ENCODE assay signal across 8 cellular contexts in genomic region chr5:91419571-91420537, GRCh38. TPM values are rescaled to one million over a fixed set of nuclear protein-coding genes. Genes with fewer than 3 reads are reported as not detected.
DNase-seq lines count a peak whose midpoint lies in the region; ATAC-seq, FAIRE-seq and TF ChIP-seq lines count a peak whose summit lies in the region.

No MANE protein-coding gene starts in this region.

- WGBS in HepG2 (ENCODE audit: low lambda C conversion rate), result 46% methylated on average over 9 of the region's 9 CpGs

- H3K4me3 ChIP-seq in WERI-Rb-1 (ENCODE audit: low read depth, low read length) (no peak overlapping the region), HepG2 (replicated peaks in 1 of 3; ENCODE audit: insufficient read depth in 1 of 3, low read depth in 2 of 3, low read length in 3 of 3) (no peak overlapping the region)

- in situ Hi-C loops in HepG2 (cut with HindIII; ENCODE audit: extremely low pct_ligation_motif_present, low pct_unique_long_range_greater_than_20kb), result loop anchor here (10.0 kb wide), 2 partner anchors 315 to 555 kb away; no protein-coding TSS in a partner anchor

- intact Hi-C loops in HepG2 (cut with micrococcal nuclease; ENCODE audit: unreplicated experiment), result loop anchor here (1.0 to 5.0 kb wide), 7 partner anchors 35 to 708 kb away; no protein-coding TSS in a partner anchor

- no peak for TF ChIP-seq EP300 in HepG2 (IDR thresholded peaks at IDR 0.05; ENCODE audit: low read depth in 2 of 2, low read length in 2 of 2)
- no peak for TF ChIP-seq EP300 in HepG2 (CRISPR knock-in tag; IDR thresholded peaks at IDR 0.05; ENCODE audit: borderline replicate concordance)

- no peak overlapping the region for H2AFZ ChIP-seq in HepG2 (ENCODE audit: low read length)

- peak; percentile 37; the same call in 1 of the 2 replicates for TF ChIP-seq RAD21 in HepG2 (CRISPR knock-in tag; IDR thresholded peaks at IDR 0.05)

- no peaks in the 10 kb centered on the region for H3K36me3 ChIP-seq in WERI-Rb-1
- H3K36me3 ChIP-seq in HepG2 (replicated peaks in 1 of 2; ENCODE audit: control insufficient read depth in 1 of 2, insufficient read depth in 2 of 2, low read length in 2 of 2), result no peaks in the 10 kb centered on the region

- POLR2A ChIA-PET in HepG2 (lab: Yijun Ruan, JAX), result no interaction called here

- DNase-seq in D341Med (ENCODE audit: low spot score), result peak; percentile 18
- no peak for DNase-seq in H54 (ENCODE audit: insufficient read length, low spot score)
- DNase-seq in NCI-H2227 (lab: John Stamatoyannopoulos, UW; ENCODE audit: unreplicated experiment), result peak; percentile 44
- peak; percentile 55 for DNase-seq in WERI-Rb-1
- peak in 36 of 61 donors; percentile 0 to 70 (median 16) for DNase-seq in caudate nucleus (lab: John Stamatoyannopoulos, UW)
- peak; percentile 32 for DNase-seq in HepG2 (ENCODE audit: low spot score)
- DNase-seq in stimulated activated CD4-positive, alpha-beta T cell treated with anti-CD3 and anti-CD28 coated beads, TNF-alpha, amount 100 ng/mL, for 24 hours (ENCODE audit: low read depth in 3 of 3), result peak; percentile 38 to 67 (median 56)

- TF ChIP-seq POLR2A in H54 (IDR thresholded peaks at IDR 0.05; ENCODE audit: low read depth, low read length) (no peak), HepG2 (IDR thresholded peaks at IDR 0.05; ENCODE audit: insufficient read depth in 1 of 2, low read depth in 2 of 2, low read length in 2 of 2) (no peak), GM18505 (IDR thresholded peaks at IDR 0.05; ENCODE audit: borderline replicate concordance, extremely low read depth, insufficient read depth, insufficient read length) (no peak)

- H3K9me3 ChIP-seq in WERI-Rb-1 (ENCODE audit: severe bottlenecking) (no peaks in the 10 kb centered on the region), HepG2 (ENCODE audit: low read length) (no peaks in the 10 kb centered on the region)

- no peaks in the 10 kb centered on the region for H4K20me1 ChIP-seq in HepG2 (ENCODE audit: insufficient read depth, low read length)

- no TSS peak for BruUV-seq in HepG2 (replicated peaks; lab: Mats Ljungman, UMichigan)

- FAIRE-seq in H54 (lab: Jason Lieb, UNC), result peak; percentile 65
- FAIRE-seq in HepG2 (lab: Jason Lieb, UNC), result peak; percentile 37

- 0 out of 3 replicates have a peak, but pooled peaks have one; percentile 30 for ATAC-seq in HepG2
- ATAC-seq in GM18505 (IDR thresholded peaks at IDR 0.05; ENCODE audit: unreplicated experiment), result no peak

- no peak overlapping the region for H3K4me2 ChIP-seq in HepG2 (ENCODE audit: low read depth, low read length)

- H3K27me3 ChIP-seq in WERI-Rb-1 (ENCODE audit: insufficient read depth, low read depth, severe bottlenecking), result no peaks in the 10 kb centered on the region
- H3K27me3 ChIP-seq in HepG2 (ENCODE audit: control insufficient read depth in 1 of 2, insufficient read depth in 2 of 2, low read length in 2 of 2), result no peaks in the 10 kb centered on the region

- TF ChIP-seq CTCF in WERI-Rb-1 (IDR thresholded peaks at IDR 0.05; ENCODE audit: low read depth, low read length) (peak; percentile 13; the same call in 1 of the 2 replicates), HepG2 (CRISPR knock-in tag; IDR thresholded peaks at IDR 0.05) (peak; percentile 61)

- H3K79me2 ChIP-seq in HepG2 (ENCODE audit: insufficient read depth, low read length), result no peaks in the 10 kb centered on the region

- CTCF ChIA-PET in HepG2 (lab: Yijun Ruan, JAX; ENCODE audit: low intra/inter-chr PET ratio, low total read pairs), result interaction anchor here (0.8 to 2.8 kb wide), 6 partner anchors 35 to 618 kb away, joined by 4 to 15 read pairs (median 10); no protein-coding TSS in a partner anchor

- H3K4me1 ChIP-seq in HepG2 (ENCODE audit: insufficient read depth, low read length), result no peaks in the 10 kb centered on the region

- H3K9ac ChIP-seq in HepG2 (ENCODE audit: insufficient read depth, low read depth, low read length), result no peak overlapping the region

- H3K27ac ChIP-seq in WERI-Rb-1 (no peak overlapping the region), caudate nucleus (ENCODE audit: low read depth, low read length) (no peak overlapping the region), HepG2 (ENCODE audit: extremely low read length, insufficient read depth, low read length) (no peak overlapping the region)

TF ChIP-seq in HepG2, 621 proteins besides CTCF, POLR2A, EP300 and RAD21:
- no peak for TF ChIP-seq DMAP1 (CRISPR knock-in tag; IDR thresholded peaks at IDR 0.05)
- no peak for TF ChIP-seq ATF7-NPFF (CRISPR knock-in tag; IDR thresholded peaks at IDR 0.05; ENCODE audit: low read depth)
- TF ChIP-seq, protein P1, sequence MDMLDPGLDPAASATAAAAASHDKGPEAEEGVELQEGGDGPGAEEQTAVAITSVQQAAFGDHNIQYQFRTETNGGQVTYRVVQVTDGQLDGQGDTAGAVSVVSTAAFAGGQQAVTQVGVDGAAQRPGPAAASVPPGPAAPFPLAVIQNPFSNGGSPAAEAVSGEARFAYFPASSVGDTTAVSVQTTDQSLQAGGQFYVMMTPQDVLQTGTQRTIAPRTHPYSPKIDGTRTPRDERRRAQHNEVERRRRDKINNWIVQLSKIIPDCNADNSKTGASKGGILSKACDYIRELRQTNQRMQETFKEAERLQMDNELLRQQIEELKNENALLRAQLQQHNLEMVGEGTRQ (IDR thresholded peaks at IDR 0.05; ENCODE audit: low read depth, low read length), result no peak
- TF ChIP-seq, protein P1 (CRISPR knock-in tag; IDR thresholded peaks at IDR 0.05; ENCODE audit: borderline replicate concordance), result no peak
- no peak for TF ChIP-seq E2F5 (CRISPR knock-in tag; conservative IDR thresholded peaks at IDR 0.05)
- TF ChIP-seq GATA4 (IDR thresholded peaks at IDR 0.05; ENCODE audit: borderline replicate concordance, low read depth), result no peak
- TF ChIP-seq ZNF205 (CRISPR knock-in tag; IDR thresholded peaks at IDR 0.05), result peak; percentile 69; the same call in 1 of the 2 replicates
- TF ChIP-seq KDM1A (CRISPR knock-in tag; IDR thresholded peaks at IDR 0.05), result no peak
- no peak for TF ChIP-seq ZNF432 (CRISPR knock-in tag; IDR thresholded peaks at IDR 0.05; ENCODE audit: borderline replicate concordance)
- TF ChIP-seq ZNF10 (CRISPR knock-in tag; IDR thresholded peaks at IDR 0.05; ENCODE audit: borderline replicate concordance, low read depth), result no peak
- no peak for TF ChIP-seq KDM5B (CRISPR knock-in tag; IDR thresholded peaks at IDR 0.05; ENCODE audit: borderline replicate concordance)
- peak; percentile 63 for TF ChIP-seq SMC3 (IDR thresholded peaks at IDR 0.05; ENCODE audit: low read length)
- no peak for TF ChIP-seq FOXO1 (CRISPR knock-in tag; IDR thresholded peaks at IDR 0.05)
- no peak for TF ChIP-seq KDM3A (CRISPR knock-in tag; IDR thresholded peaks at IDR 0.05; ENCODE audit: low read depth)
- TF ChIP-seq ZNF382 (CRISPR knock-in tag; IDR thresholded peaks at IDR 0.05; ENCODE audit: borderline replicate concordance), result no peak
- no peak for TF ChIP-seq TSC22D2 (CRISPR knock-in tag; IDR thresholded peaks at IDR 0.05; ENCODE audit: borderline replicate concordance)
- no peak for TF ChIP-seq HNRNPLL (IDR thresholded peaks at IDR 0.05; ENCODE audit: low read depth, low read length, poor library complexity, severe bottlenecking)
- TF ChIP-seq PAF1 (CRISPR knock-in tag; IDR thresholded peaks at IDR 0.05), result no peak
- peak; percentile 81 for TF ChIP-seq STAG1 (CRISPR knock-in tag; IDR thresholded peaks at IDR 0.05)
- TF ChIP-seq, protein P2, sequence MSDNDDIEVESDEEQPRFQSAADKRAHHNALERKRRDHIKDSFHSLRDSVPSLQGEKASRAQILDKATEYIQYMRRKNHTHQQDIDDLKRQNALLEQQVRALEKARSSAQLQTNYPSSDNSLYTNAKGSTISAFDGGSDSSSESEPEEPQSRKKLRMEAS (IDR thresholded peaks at IDR 0.05), result no peak

RNA-seq across cellular contexts. Expression of gene ARRDC3, which starts 36.7 kb away (rescaled TPM):
- total RNA-seq in HepG2 (2016; rRNA removed; fragmentation: Illumina TruSeq; extraction: Trizol), result 12.2 and 24.4 TPM in 2 replicates
- total RNA-seq in HepG2 (2016; cell fraction: cytosol; rRNA removed; fragmentation: Illumina TruSeq; extraction: Trizol; ENCODE audit: low read depth), result 7.8 TPM in 2 replicates
- total RNA-seq in HepG2 (2016; cell fraction: insoluble cytoplasmic fraction; rRNA removed; fragmentation: Illumina TruSeq; extraction: Trizol), result 13.5 and 19.6 TPM in 2 replicates
- 11.0 and 11.3 TPM in 2 replicates for total RNA-seq in HepG2 (2016; cell fraction: membrane; rRNA removed; fragmentation: Illumina TruSeq; extraction: Trizol)
- total RNA-seq in HepG2 (2016; cell fraction: nucleus; rRNA removed; fragmentation: Illumina TruSeq; extraction: Trizol), result 46.8 and 50.0 TPM in 2 replicates
- polyA plus RNA-seq in HepG2 (2011; rRNA removed), result 3.4 and 5.9 TPM in 2 replicates
- polyA plus RNA-seq in HepG2 (2011; cell fraction: cytosol; rRNA removed), result 1.0 and 3.5 TPM in 2 replicates
- polyA plus RNA-seq in HepG2 (2011; cell fraction: nucleus; rRNA removed), result 4.1 and 6.4 TPM in 2 replicates
- polyA plus RNA-seq in HepG2 (2012), result 10.9 and 12.8 TPM in 2 replicates
- polyA plus RNA-seq in HepG2 (2016; cell fraction: cytosol; fragmentation: Illumina TruSeq; extraction: Trizol; ENCODE audit: low read depth), result 0.52 and 0.62 TPM in 2 replicates
- 7.6 and 8.4 TPM in 2 replicates for polyA plus RNA-seq in HepG2 (2016; cell fraction: insoluble cytoplasmic fraction; fragmentation: Illumina TruSeq; extraction: Trizol; ENCODE audit: low read depth)
- polyA plus RNA-seq in HepG2 (2016; cell fraction: membrane; fragmentation: Illumina TruSeq; extraction: Trizol; ENCODE audit: low read depth), result 2.1 and 2.7 TPM in 2 replicates
- 35.7 and 39.1 TPM in 2 replicates for polyA plus RNA-seq in HepG2 (2016; cell fraction: nucleus; fragmentation: Illumina TruSeq; extraction: Trizol; ENCODE audit: insufficient read depth, low read depth)
- 10.6 and 28.7 TPM in 2 replicates for polyA minus RNA-seq in HepG2 (2011; rRNA and poly(A)+ RNA removed; ENCODE audit: low replicate concordance)
- polyA minus RNA-seq in HepG2 (2011; cell fraction: cytosol; rRNA and poly(A)+ RNA removed), result 9.8 and 22.2 TPM in 2 replicates
- 15.3 and 23.9 TPM in 2 replicates for polyA minus RNA-seq in HepG2 (2011; cell fraction: nucleus; rRNA and poly(A)+ RNA removed)
